ENCODE assay signal across 7 cellular contexts in the genomic region with DNA sequence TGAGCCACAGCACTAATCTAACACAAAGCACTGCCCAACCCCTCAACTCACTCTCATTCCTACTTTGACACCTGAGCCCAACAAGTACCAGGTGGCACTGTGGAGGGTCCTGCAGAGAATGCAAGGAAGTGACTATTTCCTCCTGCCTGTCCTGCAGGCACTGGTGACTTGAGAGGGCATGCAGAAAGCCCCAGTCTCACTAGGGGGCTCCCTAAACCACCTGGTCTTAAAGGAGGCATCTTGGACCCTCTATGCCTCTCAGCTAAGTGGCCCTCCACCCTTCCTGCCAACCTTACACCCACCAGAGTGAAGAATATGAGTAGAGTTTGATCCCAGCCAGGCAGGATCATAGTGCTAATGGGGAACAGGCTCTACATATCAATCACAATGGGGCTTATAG. TPM values are rescaled to one million over a fixed set of nuclear protein-coding genes. Genes with fewer than 3 reads are reported as not detected.
DNase-seq lines count a peak whose midpoint lies in the region; ATAC-seq and TF ChIP-seq lines count a peak whose summit lies in the region.
"Had no signal": no experiment of that assay in that cellular context is flagged by ENCODE, and none has a peak within 500 bp of the region (broad histone marks: within the 10 kb centered on the region; RNA-seq: fewer than 3 reads in every experiment).

No MANE protein-coding gene starts in this region.

- H3K36me3 Mint-ChIP-seq in activated naive CD4-positive, alpha-beta T cell treated with anti-CD3 and anti-CD28 coated beads, Interleukin-2, amount 10 ng/mL, durations not matched to agents 7 days and 5 days, result peaks cover 29% of the 10 kb centered on the region
- peaks cover 32% of the 10 kb centered on the region for H3K36me3 Mint-ChIP-seq in activated CD8-positive, alpha-beta T cell treated with anti-CD3 and anti-CD28 coated beads, Interleukin-2, amount 10 ng/mL, durations not matched to agents 7 days and 5 days (ENCODE audit: low read depth)

- H3K4me3 ChIP-seq in retinal pigment epithelial cell (ENCODE audit: low read length), result no peak overlapping the region

- peak; percentile 62 for TF ChIP-seq CTCF in retinal pigment epithelial cell (conservative IDR thresholded peaks at IDR 0.05; ENCODE audit: low read depth, low read length)

- H3K4me3 Mint-ChIP-seq in activated naive CD4-positive, alpha-beta T cell treated with anti-CD3 and anti-CD28 coated beads, Interleukin-2, amount 10 ng/mL, durations not matched to agents 7 days and 5 days, result no peak overlapping the region
- no peak overlapping the region for H3K4me3 Mint-ChIP-seq in activated CD8-positive, alpha-beta T cell treated with anti-CD3 and anti-CD28 coated beads, Interleukin-2, amount 10 ng/mL, durations not matched to agents 7 days and 5 days

- ATAC-seq in activated CD8-positive, alpha-beta T cell treated with anti-CD3 and anti-CD28 coated beads, Interleukin-2, amount 10 ng/mL, durations not matched to agents 7 days and 5 days, result peak; percentile 62
- no peak for ATAC-seq in GM18867 (IDR thresholded peaks at IDR 0.05; ENCODE audit: unreplicated experiment)

- H3K4me1 Mint-ChIP-seq in activated naive CD4-positive, alpha-beta T cell treated with anti-CD3 and anti-CD28 coated beads, Interleukin-2, amount 10 ng/mL, durations not matched to agents 7 days and 5 days, result no peaks in the 10 kb centered on the region
- peaks cover 1% of the 10 kb centered on the region for H3K4me1 Mint-ChIP-seq in activated CD8-positive, alpha-beta T cell treated with anti-CD3 and anti-CD28 coated beads, Interleukin-2, amount 10 ng/mL, durations not matched to agents 7 days and 5 days (ENCODE audit: low read depth)

- H3K9me3 Mint-ChIP-seq in activated naive CD4-positive, alpha-beta T cell treated with anti-CD3 and anti-CD28 coated beads, Interleukin-2, amount 10 ng/mL, durations not matched to agents 7 days and 5 days, result no peaks in the 10 kb centered on the region
- H3K9me3 Mint-ChIP-seq in activated CD8-positive, alpha-beta T cell treated with anti-CD3 and anti-CD28 coated beads, Interleukin-2, amount 10 ng/mL, durations not matched to agents 7 days and 5 days (ENCODE audit: insufficient read depth), result no peaks in the 10 kb centered on the region

- DNase-seq in activated naive CD4-positive, alpha-beta T cell treated with anti-CD3 and anti-CD28 coated beads, Interleukin-2, amount 10 ng/mL, durations not matched to agents 7 days and 5 days, result peak; percentile 33
- DNase-seq in activated naive CD4-positive, alpha-beta T cell treated with Interleukin-2 at 50 U/mL for 16 hours, result no peak
- peak; percentile 47 for DNase-seq in activated CD8-positive, alpha-beta T cell treated with anti-CD3 and anti-CD28 coated beads, Interleukin-2, amount 10 ng/mL, durations not matched to agents 7 days and 5 days
- no peak for DNase-seq in retinal pigment epithelial cell (ENCODE audit: low read depth)
- DNase-seq in NCI-H2081 treated with DMSO at 0.1 percent for 48 hours (lab: John Stamatoyannopoulos, UW), result no peak
- DNase-seq: stimulated activated CD4-positive, alpha-beta T cell treated with anti-CD3 and anti-CD28 coated beads, Interleukin-2, amount 100 ng/mL, for 24 hours had no signal

- H3K27me3 Mint-ChIP-seq in activated naive CD4-positive, alpha-beta T cell treated with anti-CD3 and anti-CD28 coated beads, Interleukin-2, amount 10 ng/mL, durations not matched to agents 7 days and 5 days, result no peaks in the 10 kb centered on the region
- H3K27me3 Mint-ChIP-seq in activated CD8-positive, alpha-beta T cell treated with anti-CD3 and anti-CD28 coated beads, Interleukin-2, amount 10 ng/mL, durations not matched to agents 7 days and 5 days (ENCODE audit: low read depth), result no peaks in the 10 kb centered on the region

- H3K27ac Mint-ChIP-seq in activated naive CD4-positive, alpha-beta T cell treated with anti-CD3 and anti-CD28 coated beads, Interleukin-2, amount 10 ng/mL, durations not matched to agents 7 days and 5 days, result no peak overlapping the region
- H3K27ac Mint-ChIP-seq in activated CD8-positive, alpha-beta T cell treated with anti-CD3 and anti-CD28 coated beads, Interleukin-2, amount 10 ng/mL, durations not matched to agents 7 days and 5 days, result no peak overlapping the region

- POLR2A ChIA-PET in activated CD8-positive, alpha-beta T cell treated with anti-CD3 and anti-CD28 coated beads, Interleukin-2, amount 10 ng/mL, durations not matched to agents 7 days and 5 days (lab: Charles Lee), result no interaction called here

- CTCF ChIA-PET in activated naive CD4-positive, alpha-beta T cell treated with anti-CD3 and anti-CD28 coated beads, Interleukin-2, amount 10 ng/mL, durations not matched to agents 7 days and 5 days (lab: Charles Lee), result interaction anchor here (0.6 to 12.7 kb wide), 7 partner anchors 14 to 268 kb away, joined by 3 to 225 read pairs (median 3); a partner anchor contains a TSS
- CTCF ChIA-PET in activated CD8-positive, alpha-beta T cell treated with anti-CD3 and anti-CD28 coated beads, Interleukin-2, amount 10 ng/mL, durations not matched to agents 7 days and 5 days (lab: Charles Lee), result interaction anchor here (0.7 to 13.9 kb wide), 11 partner anchors 11 to 302 kb away, joined by 3 to 305 read pairs (median 9); a partner anchor contains a TSS

RNA-seq across cellular contexts. Expression of a gene that starts 15.2 kb away (rescaled TPM):
- 10 to 100 TPM; 32.0 to 32.9 TPM for total RNA-seq in activated CD8-positive, alpha-beta T cell treated with anti-CD3 and anti-CD28 coated beads, Interleukin-2, amount 10 ng/mL, durations not matched to agents 7 days and 5 days

RNA-seq across cellular contexts. Expression of a gene that starts 27.4 kb away (rescaled TPM):
- total RNA-seq in activated CD8-positive, alpha-beta T cell treated with anti-CD3 and anti-CD28 coated beads, Interleukin-2, amount 10 ng/mL, durations not matched to agents 7 days and 5 days, result 100 to 1,000 TPM; 187 to 208 TPM

RNA-seq across cellular contexts. Expression of a gene that starts 28.6 kb away (rescaled TPM):
- not detected for total RNA-seq in activated CD8-positive, alpha-beta T cell treated with anti-CD3 and anti-CD28 coated beads, Interleukin-2, amount 10 ng/mL, durations not matched to agents 7 days and 5 days

RNA-seq across cellular contexts. Expression of a gene that starts 38.1 kb away (rescaled TPM):
- total RNA-seq in activated CD8-positive, alpha-beta T cell treated with anti-CD3 and anti-CD28 coated beads, Interleukin-2, amount 10 ng/mL, durations not matched to agents 7 days and 5 days, result 1 to 10 TPM; 1.3 to 2.2 TPM

RNA-seq across cellular contexts. Expression of a gene that starts 41.5 kb away (rescaled TPM):
- not detected for total RNA-seq in activated CD8-positive, alpha-beta T cell treated with anti-CD3 and anti-CD28 coated beads, Interleukin-2, amount 10 ng/mL, durations not matched to agents 7 days and 5 days

Comparison
In these comparisons a context has a peak if more than half of its experiments do, and no peak if none do; other contexts are left out.
1. DNase-seq: peak in activated naive CD4-positive, alpha-beta T cell treated with anti-CD3 and anti-CD28 coated beads, Interleukin-2, amount 10 ng/mL, durations not matched to agents 7 days and 5 days (single experiment) and activated CD8-positive, alpha-beta T cell treated with anti-CD3 and anti-CD28 coated beads, Interleukin-2, amount 10 ng/mL, durations not matched to agents 7 days and 5 days (single experiment); none in activated naive CD4-positive, alpha-beta T cell treated with Interleukin-2 at 50 U/mL for 16 hours (single experiment), retinal pigment epithelial cell (single experiment) and NCI-H2081 treated with DMSO at 0.1 percent for 48 hours (single experiment).